Comparison of ENCODE assay signal across 14 cellular contexts in genomic region chr11:13664351-13664750, GRCh38. TPM values are rescaled to one million over a fixed set of nuclear protein-coding genes. Genes with fewer than 3 reads are reported as not detected.
DNase-seq lines count a peak whose midpoint lies in the region; ATAC-seq and TF ChIP-seq lines count a peak whose summit lies in the region.
"Had no signal": no experiment of that assay in that cellular context is flagged by ENCODE, and none has a peak within 500 bp of the region (broad histone marks: within the 10 kb centered on the region; RNA-seq: fewer than 3 reads in every experiment).

No MANE protein-coding gene starts in this region.

- intact Hi-C loops in PC-3 (cut with micrococcal nuclease) (loop anchor here (10.0 kb wide), 3 partner anchors 200 to 390 kb away; partner anchors contain the start of genes BMAL1 and BTBD10), colonic mucosa (cut with DNase I) (no loop called here), stomach (cut with DNase I; ENCODE audit: low total_unique reads) (no loop called here)

- no peak overlapping the region for H2AFZ ChIP-seq in PC-3 (ENCODE audit: low read length)

- no peaks in the 10 kb centered on the region for H3F3A ChIP-seq in PC-3 (ENCODE audit: low read length, unreplicated experiment)

- H3K9me3 ChIP-seq in PC-3 (ENCODE audit: low read length): no peaks in the 10 kb centered on the region
- no peaks in the 10 kb centered on the region for H3K9me3 ChIP-seq in colonic mucosa
- H3K9me3 ChIP-seq in stomach: peaks cover 6 to 8% (median 8%) of the 10 kb centered on the region in 4 donors

- no peak for TF ChIP-seq EP300 in stomach (IDR thresholded peaks at IDR 0.05)

- no peaks in the 10 kb centered on the region for H4K20me1 ChIP-seq in PC-3 (ENCODE audit: low read length)

- ATAC-seq in PC-3: no peak
- no peak for ATAC-seq in foreskin keratinocyte
- no peak for ATAC-seq in HG03469 (IDR thresholded peaks at IDR 0.05; ENCODE audit: unreplicated experiment)

- H3K4me3 ChIP-seq in PC-3 (ENCODE audit: low read length) (no peak overlapping the region), colonic mucosa (no peak overlapping the region), stomach (no peak overlapping the region)
- H3K4me3 ChIP-seq: BLaER1 had no signal

- no peak for TF ChIP-seq CTCF in PC-3 (conservative IDR thresholded peaks at IDR 0.05; ENCODE audit: low read depth, low read length)
- TF ChIP-seq CTCF in colonic mucosa (IDR thresholded peaks at IDR 0.05): no peak
- TF ChIP-seq CTCF in foreskin keratinocyte (conservative IDR thresholded peaks at IDR 0.05): no peak
- TF ChIP-seq CTCF in stomach (IDR thresholded peaks at IDR 0.05): no peak

- peaks cover 8% of the 10 kb centered on the region for H3K79me2 ChIP-seq in PC-3 (ENCODE audit: low read length)

- POLR2A ChIA-PET in PC-3 (lab: Charles Lee; ENCODE audit: unreplicated experiment): no interaction called here

- no TSS peak for BruUV-seq in PC-3 (replicated peaks; lab: Mats Ljungman, UMichigan)

- no peaks in the 10 kb centered on the region for H3K9me2 ChIP-seq in PC-3 (replicated peaks; ENCODE audit: low read length)

- no peak for TF ChIP-seq POLR2A in stomach (IDR thresholded peaks at IDR 0.05)

- H3K4me2 ChIP-seq in PC-3 (ENCODE audit: low read length): no peak overlapping the region
- H3K4me2 ChIP-seq: BLaER1 had no signal

- peaks cover 18% of the 10 kb centered on the region for H3K4me1 ChIP-seq in PC-3 (ENCODE audit: insufficient read depth, low read length)
- H3K4me1 ChIP-seq in colonic mucosa: no peaks in the 10 kb centered on the region
- peaks cover 32% of the 10 kb centered on the region for H3K4me1 ChIP-seq in foreskin keratinocyte
- H3K4me1 ChIP-seq in stomach: peaks cover 5 to 24% (median 11%) of the 10 kb centered on the region in 4 donors

- WGBS in stomach, 5 donors: 28 to 55% (median 43%) methylated on average over 1 of the region's 1 CpG

- DNase-seq in PC-3 (no peak), colonic mucosa (no peak), foreskin keratinocyte (peak in 1 of 2 donors; percentile 65), stomach (no peak), NCI-H446 (lab: John Stamatoyannopoulos, UW) (no peak), DMS53 (lab: John Stamatoyannopoulos, UW) (no peak)
- DNase-seq: 8988T; AML-193; Caco-2; CD8-positive, alpha-beta memory T cell; GF-D8; HCEC 1CT had no signal

- H3K27ac ChIP-seq in PC-3 (ENCODE audit: low read length): peak overlapping the region; percentile 48
- H3K27ac ChIP-seq in colonic mucosa: peak overlapping the region; percentile 61
- H3K27ac ChIP-seq in foreskin keratinocyte: peak overlapping the region; percentile 65
- H3K27ac ChIP-seq in stomach: peak overlapping the region in 4 of 5 donors; percentile 53 to 76 (median 64)
- H3K27ac ChIP-seq: BLaER1 had no signal

- no peaks in the 10 kb centered on the region for H3K27me3 ChIP-seq in PC-3 (ENCODE audit: low read length)
- no peaks in the 10 kb centered on the region for H3K27me3 ChIP-seq in colonic mucosa
- no peaks in the 10 kb centered on the region for H3K27me3 ChIP-seq in foreskin keratinocyte
- no peaks in the 10 kb centered on the region for H3K27me3 ChIP-seq in stomach
- H3K27me3 ChIP-seq: BLaER1 had no signal

- CTCF ChIA-PET in PC-3 (lab: Charles Lee): no interaction called here

- H3K9ac ChIP-seq in PC-3 (ENCODE audit: low read length) (no peak overlapping the region), colonic mucosa (ENCODE audit: low read depth in 2 of 2, low read length in 2 of 2) (no peak overlapping the region)
- H3K9ac ChIP-seq: BLaER1 had no signal

- H3K36me3 ChIP-seq in PC-3 (ENCODE audit: low read depth, low read length) (no peaks in the 10 kb centered on the region), colonic mucosa (no peaks in the 10 kb centered on the region), stomach (no peaks in the 10 kb centered on the region)
- H3K36me3 ChIP-seq: BLaER1 had no signal

RNA-seq across cellular contexts. Expression of gene FAR1, which starts 4.1 kb away (rescaled TPM):
- total RNA-seq in PC-3 (2014; rRNA removed): 31.6 and 45.6 TPM in 2 replicates
- 100 to 1,000 TPM; 111 to 120 TPM for total RNA-seq in colonic mucosa
- total RNA-seq in foreskin keratinocyte: 71.3 and 73.8 TPM in 2 replicates
- 16.6 and 18.5 TPM in 2 replicates for polyA plus RNA-seq in foreskin keratinocyte
- 100 to 1,000 TPM in 3 of 5 donors, 10 to 100 TPM in 2; 89.3 to 374 (median 100) TPM for total RNA-seq in stomach
- polyA plus RNA-seq in stomach: 10 to 100 TPM; 27.0 to 44.0 (median 34.9) TPM
